33 cellular contexts compared by ENCODE assay signal in the genomic region with DNA sequence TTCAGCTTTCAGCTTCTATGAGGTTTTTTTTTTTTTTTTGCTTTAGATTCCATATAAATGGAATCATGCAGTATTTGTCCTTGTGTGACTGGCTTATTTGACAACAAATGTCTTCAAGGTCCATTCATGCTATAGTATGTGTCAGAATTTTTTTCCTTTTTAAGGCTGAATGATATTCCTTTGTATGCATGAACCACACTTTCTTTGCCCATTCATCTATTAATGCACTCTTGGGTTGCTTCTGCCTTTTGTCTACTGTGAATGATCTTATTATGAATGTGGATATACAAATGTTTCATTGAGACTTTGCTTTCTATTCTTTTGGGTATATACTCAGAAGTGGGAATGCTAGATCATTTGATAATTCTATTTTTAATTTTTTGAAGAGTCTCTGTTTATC.
"Had no signal": no experiment of that assay in that cellular context is flagged by ENCODE, and none has a peak within 500 bp of the region (broad histone marks: within the 10 kb centered on the region; RNA-seq: fewer than 3 reads in every experiment).

No MANE protein-coding gene starts in this region.

- DNase-seq: Karpas-422, Kasumi-1, MG63, MM.1S, MV-4-11, NCI-H1048, NCI-H1092, NCI-H1092 treated with DMSO at 0.1 percent for 48 hours, NCI-H1105, NCI-H1105 treated with DMSO at 0.1 percent for 48 hours, NCI-H1417, NCI-H1417 treated with DMSO at 0.1 percent for 48 hours, NCI-H1436, NCI-H1436 treated with DMSO at 0.1 percent for 48 hours, NCI-H146, NCI-H1694, NCI-H1694 treated with DMSO at 0.1 percent for 48 hours, NCI-H187, NCI-H187 treated with DMSO at 0.1 percent for 48 hours, NCI-H1930, NCI-H2029, NCI-H2029 treated with DMSO at 0.1 percent for 48 hours, NCI-H2081, NCI-H2081 treated with DMSO at 0.1 percent for 48 hours, NCI-H2107, NCI-H2171, NCI-H2171 treated with DMSO at 0.1 percent for 48 hours, NCI-H2227 treated with DMSO at 0.1 percent for 48 hours, NCI-H226, NCI-H345, NCI-H446, NCI-H446 treated with DMSO at 0.1 percent for 48 hours, NCI-H510A had no signal
